Comparison of ENCODE assay signal across 1 cellular context in genomic region chr10:70441877-70442205, GRCh38.
TF ChIP-seq lines count a peak whose summit lies in the region.

No MANE protein-coding gene starts in this region.

TF ChIP-seq in WTC11, 78 proteins besides CTCF, POLR2A, EP300 and RAD21 (continued from another document):
- no peak for TF ChIP-seq ZNF425 (CRISPR knock-in tag; conservative IDR thresholded peaks at IDR 0.05)
- TF ChIP-seq MAX (CRISPR knock-in tag; IDR thresholded peaks at IDR 0.05) = no peak
- no peak for TF ChIP-seq SOX15 (CRISPR knock-in tag; IDR thresholded peaks at IDR 0.05)
- no peak for TF ChIP-seq PRDM15 (CRISPR knock-in tag; IDR thresholded peaks at IDR 0.05)
- TF ChIP-seq ZNF532 (CRISPR knock-in tag; IDR thresholded peaks at IDR 0.05; ENCODE audit: borderline replicate concordance) = no peak
- TF ChIP-seq JUN (CRISPR knock-in tag; IDR thresholded peaks at IDR 0.05) = no peak
- TF ChIP-seq STAT6 (CRISPR knock-in tag; conservative IDR thresholded peaks at IDR 0.05; ENCODE audit: low read depth) = no peak
- TF ChIP-seq MLX (CRISPR knock-in tag; IDR thresholded peaks at IDR 0.05) = no peak
- no peak for TF ChIP-seq CREM (CRISPR knock-in tag; IDR thresholded peaks at IDR 0.05)
- no peak for TF ChIP-seq TP53 (CRISPR knock-in tag; IDR thresholded peaks at IDR 0.05)
